In the genomic region with DNA sequence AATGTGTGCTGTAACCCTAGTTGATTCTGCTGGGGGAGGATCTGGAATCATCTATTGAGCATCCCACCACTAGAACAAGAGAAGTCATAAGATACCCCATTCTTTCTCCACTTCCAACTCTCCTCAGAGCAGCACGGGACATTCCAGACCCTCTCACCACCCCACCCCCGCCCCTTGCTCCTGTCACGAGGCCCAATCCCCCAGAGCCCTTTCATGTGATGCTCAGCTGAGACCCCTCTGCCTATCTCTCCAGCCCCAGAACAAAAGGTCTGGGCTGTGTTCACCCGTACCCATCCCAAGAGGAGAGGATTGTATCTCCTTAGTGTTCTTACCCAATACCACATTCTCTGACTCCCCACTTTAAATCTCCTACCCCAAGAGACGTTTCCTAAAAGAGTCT, we compare ENCODE assay signal across 12 cellular contexts. TPM values are rescaled to one million over a fixed set of nuclear protein-coding genes. Genes with fewer than 3 reads are reported as not detected.
A peak's percentile ranks its signal among the peaks of the same experiment; 100 is the strongest.
DNase-seq lines count a peak whose midpoint lies in the region; FAIRE-seq and TF ChIP-seq lines count a peak whose summit lies in the region.
"Had no signal": no experiment of that assay in that cellular context is flagged by ENCODE, and none has a peak within 500 bp of the region (broad histone marks: within the 10 kb centered on the region; RNA-seq: fewer than 3 reads in every experiment).

No MANE protein-coding gene starts in this region.

- no peak overlapping the region for H3K27ac Mint-ChIP-seq in astrocyte (ENCODE audit: unreplicated experiment)
- peak overlapping the region in 5 of 6 donors; percentile 12 to 85 (median 74) for H3K27ac Mint-ChIP-seq in immature natural killer cell

- peaks cover 0 to 12% of the 10 kb centered on the region in 2 donors for H3K4me1 ChIP-seq in breast epithelium
- H3K4me1 ChIP-seq in mammary epithelial cell (ENCODE audit: insufficient read depth, low read length), result peaks cover 22% of the 10 kb centered on the region
- H3K4me1 ChIP-seq in astrocyte (ENCODE audit: insufficient read depth, low read length), result peaks cover 15% of the 10 kb centered on the region

- no peaks in the 10 kb centered on the region for H3K9me3 ChIP-seq in breast epithelium
- H3K9me3 ChIP-seq in mammary epithelial cell (replicated peaks; ENCODE audit: insufficient read depth, low read length), result no peaks in the 10 kb centered on the region
- H3K9me3 ChIP-seq in astrocyte (ENCODE audit: insufficient read depth, low read depth, low read length), result no peaks in the 10 kb centered on the region
- H3K9me3 ChIP-seq: tibial artery had no signal

- H3K36me3 ChIP-seq in breast epithelium (no peaks in the 10 kb centered on the region), mammary epithelial cell (ENCODE audit: insufficient read depth, low read length) (no peaks in the 10 kb centered on the region), astrocyte (ENCODE audit: insufficient read depth, low read length) (no peaks in the 10 kb centered on the region)

- peaks cover 6% of the 10 kb centered on the region for H3K4me1 Mint-ChIP-seq in astrocyte (ENCODE audit: low read depth, unreplicated experiment)
- H3K4me1 Mint-ChIP-seq in immature natural killer cell, result peaks cover 27 to 35% of the 10 kb centered on the region in 2 donors

- no TSS peak for BruUV-seq in mammary epithelial cell (replicated peaks; lab: Mats Ljungman, UMichigan)

- TF ChIP-seq CTCF in breast epithelium (IDR thresholded peaks at IDR 0.05) (no peak), mammary epithelial cell (conservative IDR thresholded peaks at IDR 0.05 in 1 of 2, IDR thresholded peaks at IDR 0.05 in 1 of 2; ENCODE audit: extremely low read depth in 1 of 2, insufficient read depth in 1 of 2, low read depth in 1 of 2, low read length in 2 of 2) (no peak), astrocyte (IDR thresholded peaks at IDR 0.05; ENCODE audit: insufficient read depth, low read depth, low read length) (no peak)

- in situ Hi-C loops in mammary epithelial cell (cut with MboI; ENCODE audit: low sequenced_read_pairs in 2 of 2), result no loop called here

- no peaks in the 10 kb centered on the region for H3K27me3 Mint-ChIP-seq in astrocyte (ENCODE audit: low read depth, unreplicated experiment)
- peaks cover 0 to 5% (median 4%) of the 10 kb centered on the region in 3 donors for H3K27me3 Mint-ChIP-seq in immature natural killer cell (ENCODE audit: low read depth in 3 of 3)

- peak overlapping the region; percentile 4 for H3K4me3 Mint-ChIP-seq in astrocyte (ENCODE audit: unreplicated experiment)
- H3K4me3 Mint-ChIP-seq in immature natural killer cell, result peak overlapping the region; percentile 86 to 93 (median 91)

- H4K20me1 ChIP-seq in mammary epithelial cell (ENCODE audit: insufficient read depth, low read length) (no peaks in the 10 kb centered on the region), astrocyte (ENCODE audit: insufficient read depth, low read length) (no peaks in the 10 kb centered on the region)

- no peak for DNase-seq in breast epithelium (ENCODE audit: low spot score in 2 of 2)
- DNase-seq in mammary epithelial cell, result no peak
- no peak for DNase-seq in astrocyte (ENCODE audit: low read depth)
- DNase-seq in immature natural killer cell, result no peak
- DNase-seq in SIG-M5 treated with dmso at 0.1 percent for 504 hours (lab: John Stamatoyannopoulos, UW; ENCODE audit: unreplicated experiment), result no peak
- DNase-seq in NOMO-1 treated with DMSO at 0.1 percent for 48 hours (lab: John Stamatoyannopoulos, UW; ENCODE audit: unreplicated experiment), result no peak
- no peak for DNase-seq in NCI-H774 (lab: John Stamatoyannopoulos, UW)
- no peak for DNase-seq in middle frontal gyrus (ENCODE audit: extremely low spot score, low spot score)
- DNase-seq: NCI-H1417, NCI-H345, tibial artery had no signal

- no peak overlapping the region for H3K9ac ChIP-seq in mammary epithelial cell (ENCODE audit: insufficient read depth, low read length)
- H3K9ac ChIP-seq in astrocyte (ENCODE audit: low read length), result no peak overlapping the region

- H3K79me2 ChIP-seq in mammary epithelial cell (ENCODE audit: insufficient read depth, low read length) (peaks cover 29% of the 10 kb centered on the region), astrocyte (ENCODE audit: insufficient read depth, low read length) (peaks cover 23% of the 10 kb centered on the region)

- H3K27me3 ChIP-seq in breast epithelium, result no peaks in the 10 kb centered on the region
- no peaks in the 10 kb centered on the region for H3K27me3 ChIP-seq in mammary epithelial cell (ENCODE audit: insufficient read depth, low read length)
- H3K27me3 ChIP-seq in astrocyte (ENCODE audit: insufficient read depth, low read length), result no peaks in the 10 kb centered on the region
- H3K27me3 ChIP-seq: tibial artery had no signal

- no peak for TF ChIP-seq POLR2A in breast epithelium (IDR thresholded peaks at IDR 0.05)

- H3K4me2 ChIP-seq in mammary epithelial cell (ENCODE audit: insufficient read depth, low read depth, low read length) (no peak overlapping the region), astrocyte (ENCODE audit: low read length) (no peak overlapping the region)

- H3K9me3 Mint-ChIP-seq in astrocyte (ENCODE audit: unreplicated experiment), result no peaks in the 10 kb centered on the region
- H3K9me3 Mint-ChIP-seq in immature natural killer cell, result no peaks in the 10 kb centered on the region

- dilution Hi-C loops in mammary epithelial cell (cut with HindIII; ENCODE audit: low sequenced_read_pairs), result no loop called here

- H2AFZ ChIP-seq in mammary epithelial cell (ENCODE audit: low read depth, low read length) (no peak overlapping the region), astrocyte (ENCODE audit: low read depth, low read length) (no peak overlapping the region)

- intact Hi-C loops in breast epithelium (cut with DNase I; ENCODE audit: low total_unique reads), result loop anchor here (10.0 kb wide), 1 partner anchor 1960 kb away; a partner anchor contains a TSS
- intact Hi-C loops in mammary epithelial cell (cut with micrococcal nuclease), result no loop called here

- no peak for FAIRE-seq in astrocyte (lab: Jason Lieb, UNC)
- FAIRE-seq: endothelial cell of umbilical vein had no signal

- 93% methylated on average over 3 of the region's 5 CpGs for WGBS in mammary epithelial cell (ENCODE audit: low coverage, missing lambda C conversion rate)

- H3K4me3 ChIP-seq in breast epithelium (no peak overlapping the region), mammary epithelial cell (replicated peaks in 1 of 3; ENCODE audit: insufficient read depth in 1 of 3, low read depth in 2 of 3, low read length in 3 of 3) (no peak overlapping the region), astrocyte (ENCODE audit: insufficient read depth, low read depth, low read length) (no peak overlapping the region)

- H3K27ac ChIP-seq in breast epithelium (peak overlapping the region; percentile 95), mammary epithelial cell (ENCODE audit: insufficient read depth, low read depth, low read length) (no peak overlapping the region), astrocyte (ENCODE audit: low read depth, low read length) (no peak overlapping the region)

- CTCF ChIA-PET in mammary epithelial cell (lab: Charles Lee; ENCODE audit: low non-redundant PET), result no interaction called here

- H3K36me3 Mint-ChIP-seq in astrocyte (ENCODE audit: low read depth, unreplicated experiment), result no peaks in the 10 kb centered on the region
- H3K36me3 Mint-ChIP-seq in immature natural killer cell, result peaks cover 0 to 3% (median 0%) of the 10 kb centered on the region in 3 donors

RNA-seq across cellular contexts. Expression of a gene that starts 0.6 kb away (rescaled TPM):
- 10 to 100 TPM in 1 of 3 donors, 1 to 10 TPM in 2; 4.7 to 18.7 (median 7.4) TPM for total RNA-seq in breast epithelium
- 1 to 10 TPM in 1 of 2 donors, under 1 TPM in 1; 0.67 to 1.9 TPM for total RNA-seq in mammary epithelial cell
- polyA plus RNA-seq in mammary epithelial cell, result 1.4 TPM
- polyA minus RNA-seq in mammary epithelial cell, result not detected
- 3.9 and 13.8 TPM in 2 replicates for total RNA-seq in astrocyte
- polyA plus RNA-seq in immature natural killer cell, result under 1 TPM in 1 of 3 donors, not detected in 2; 0.44 TPM

RNA-seq across cellular contexts. Expression of a gene that starts 1.4 kb away (rescaled TPM):
- 10 to 100 TPM in 2 of 3 donors, 1 to 10 TPM in 1; 8.2 to 27.2 (median 27.1) TPM for total RNA-seq in breast epithelium
- total RNA-seq in mammary epithelial cell, result 10 to 100 TPM; 17.5 to 54.9 TPM
- 50.0 TPM for polyA plus RNA-seq in mammary epithelial cell
- polyA minus RNA-seq in mammary epithelial cell, result 154 TPM
- total RNA-seq in astrocyte, result 37.8 and 44.3 TPM in 2 replicates
- 10 to 100 TPM; 11.6 to 27.7 (median 13.4) TPM for polyA plus RNA-seq in immature natural killer cell

RNA-seq across cellular contexts. Expression of a gene that starts 8.6 kb away (rescaled TPM):
- total RNA-seq in breast epithelium (10 to 100 TPM; 74.9 to 98.8 (median 75.7) TPM), mammary epithelial cell (10 to 100 TPM; 79.4 to 92.5 TPM), astrocyte (110 and 127 TPM in 2 replicates)
- polyA plus RNA-seq in mammary epithelial cell (87.1 TPM), immature natural killer cell (10 to 100 TPM; 54.6 to 80.6 (median 76.9) TPM)
- 153 TPM for polyA minus RNA-seq in mammary epithelial cell

RNA-seq across cellular contexts. Expression of a gene that starts 31.8 kb away (rescaled TPM):
- total RNA-seq in breast epithelium (10 to 100 TPM; 24.6 to 30.2 (median 29.9) TPM), mammary epithelial cell (10 to 100 TPM; 10.7 to 14.7 TPM), astrocyte (13.6 and 14.3 TPM in 2 replicates)
- polyA plus RNA-seq in mammary epithelial cell (12.2 TPM), immature natural killer cell (1 to 10 TPM; 3.5 to 5.9 (median 5.9) TPM)
- 24.8 TPM for polyA minus RNA-seq in mammary epithelial cell

RNA-seq across cellular contexts. Expression of a gene that starts 34.3 kb away (rescaled TPM):
- total RNA-seq in breast epithelium, result 10 to 100 TPM; 25.1 to 50.5 (median 44.2) TPM
- total RNA-seq in mammary epithelial cell, result 100 to 1,000 TPM; 204 to 378 TPM
- 195 TPM for polyA plus RNA-seq in mammary epithelial cell
- 263 TPM for polyA minus RNA-seq in mammary epithelial cell
- 108 and 118 TPM in 2 replicates for total RNA-seq in astrocyte
- 10 to 100 TPM; 14.9 to 38.1 (median 19.7) TPM for polyA plus RNA-seq in immature natural killer cell

Comparison
In these comparisons a context has a peak if more than half of its experiments do, and no peak if none do; other contexts are left out.
1. H3K27ac ChIP-seq: peak in breast epithelium (2 of 2); none in mammary epithelial cell (single experiment) and astrocyte (single experiment).